19 cellular contexts compared by ENCODE assay signal in the genomic region with DNA sequence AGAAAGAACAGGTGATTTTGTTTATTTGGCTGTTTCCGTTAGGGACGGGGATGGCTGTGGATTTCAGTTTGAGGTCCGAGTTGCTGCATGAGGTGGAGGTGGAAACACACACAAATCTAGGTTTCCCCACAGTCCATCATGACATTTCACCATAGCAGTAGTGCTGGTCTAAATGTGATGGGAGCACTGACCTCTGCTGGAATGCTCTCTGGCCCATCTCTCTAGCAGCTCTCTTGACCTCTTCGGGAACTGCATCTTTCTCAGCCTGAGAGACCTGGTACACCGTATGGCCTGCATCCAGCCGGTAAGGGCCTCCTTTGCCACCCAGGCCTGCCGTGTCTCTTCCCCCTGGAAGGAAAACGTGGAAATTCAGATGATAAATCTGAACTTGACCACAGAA.
DNase-seq lines count a peak whose midpoint lies in the region; ATAC-seq and TF ChIP-seq lines count a peak whose summit lies in the region.
"Had no signal": no experiment of that assay in that cellular context is flagged by ENCODE, and none has a peak within 500 bp of the region (broad histone marks: within the 10 kb centered on the region; RNA-seq: fewer than 3 reads in every experiment).

No MANE protein-coding gene starts in this region.

- no peaks in the 10 kb centered on the region for H3K27me3 Mint-ChIP-seq in Caco-2 (ENCODE audit: insufficient read depth, unreplicated experiment)
- H3K27me3 Mint-ChIP-seq: CD4-positive, CD25-positive, alpha-beta regulatory T cell; naive thymus-derived CD4-positive, alpha-beta T cell had no signal

- no peak overlapping the region for H3K4me3 ChIP-seq in Caco-2 (ENCODE audit: low read depth, low read length)
- H3K4me3 ChIP-seq in hepatocyte: no peak overlapping the region
- H3K4me3 ChIP-seq: lung, pancreas, tibial artery had no signal

- no peak for ATAC-seq in HG03097 (IDR thresholded peaks at IDR 0.05; ENCODE audit: low FRiP score, unreplicated experiment)
- no peak for ATAC-seq in GM19023 (IDR thresholded peaks at IDR 0.05; ENCODE audit: unreplicated experiment)
- ATAC-seq: naive thymus-derived CD4-positive, alpha-beta T cell; SK-N-SH treated with all-trans-retinoic acid at 6 μM for 48 hours had no signal

- peak overlapping the region; percentile 78 for H3K27ac ChIP-seq in hepatocyte
- H3K27ac ChIP-seq: tibial artery had no signal

- BruUV-seq in Caco-2 (replicated peaks; lab: Mats Ljungman, UMichigan): no TSS peak

- CTCF ChIA-PET in Caco-2 (lab: Charles Lee): interaction anchor here (1.0 kb wide), 1 partner anchor 41 kb away, joined by 3 read pairs; no protein-coding TSS in a partner anchor

- no peaks in the 10 kb centered on the region for H3K27me3 ChIP-seq in Caco-2 (replicated peaks; ENCODE audit: control insufficient read depth, insufficient read depth, low read length)
- no peaks in the 10 kb centered on the region for H3K27me3 ChIP-seq in hepatocyte
- H3K27me3 ChIP-seq: pancreas, tibial artery had no signal

- H3K27ac Mint-ChIP-seq in Caco-2 (ENCODE audit: unreplicated experiment): peak overlapping the region; percentile 75

- peaks cover 96% of the 10 kb centered on the region for H3K4me1 ChIP-seq in Caco-2
- H3K4me1 ChIP-seq in hepatocyte (ENCODE audit: insufficient read depth): peaks cover 35% of the 10 kb centered on the region
- H3K4me1 ChIP-seq: pancreas had no signal

- peaks cover 35% of the 10 kb centered on the region for H3K36me3 Mint-ChIP-seq in Caco-2 (ENCODE audit: insufficient read depth, unreplicated experiment)

- peaks cover 5% of the 10 kb centered on the region; the same call in 1 of the 2 replicates for H3K36me3 ChIP-seq in Caco-2 (ENCODE audit: control insufficient read depth, insufficient read depth, low read length)
- H3K36me3 ChIP-seq in hepatocyte (replicated peaks; ENCODE audit: insufficient read depth, low read depth): no peaks in the 10 kb centered on the region
- H3K36me3 ChIP-seq: pancreas had no signal

- intact Hi-C loops in Caco-2 (cut with micrococcal nuclease; ENCODE audit: unreplicated experiment): loop anchor here (5.0 kb wide), 2 partner anchors 86 to 199 kb away; no protein-coding TSS in a partner anchor

- TF ChIP-seq CTCF in Caco-2 (IDR thresholded peaks at IDR 0.05; ENCODE audit: insufficient read depth in 1 of 2, low read depth in 1 of 2, low read length in 1 of 2, severe bottlenecking in 1 of 2, unreplicated experiment in 1 of 2) (peak in 1 of 2 experiments; percentile 0), hepatocyte (IDR thresholded peaks at IDR 0.05; ENCODE audit: poor library complexity) (no peak)

- H3K9me2 ChIP-seq in hepatocyte (replicated peaks; ENCODE audit: insufficient read depth): no peaks in the 10 kb centered on the region

- no peaks in the 10 kb centered on the region for H3K79me2 ChIP-seq in hepatocyte

- WGBS in hepatocyte (ENCODE audit: low lambda C conversion rate, missing lambda C conversion rate): 93% methylated on average over 8 of the region's 8 CpGs

- H3K9me3 ChIP-seq in Caco-2: no peaks in the 10 kb centered on the region
- no peaks in the 10 kb centered on the region for H3K9me3 ChIP-seq in hepatocyte (ENCODE audit: low read depth)
- H3K9me3 ChIP-seq: pancreas, tibial artery had no signal

- peak in 1 of 2 experiments; percentile 46 for DNase-seq in Caco-2
- DNase-seq in amniotic epithelial cell (ENCODE audit: low read depth): peak; percentile 45
- DNase-seq in hepatocyte (ENCODE audit: low spot score): no peak
- DNase-seq in putamen (ENCODE audit: low spot score): peak; percentile 31
- no peak for DNase-seq in effector CD4-positive, alpha-beta T cell
- no peak for DNase-seq in NCI-H1092 (lab: John Stamatoyannopoulos, UW)
- DNase-seq: ACHN; activated CD4-positive, alpha-beta T cell treated with anti-CD3 and anti-CD28 coated beads for 4 hours; activated CD8-positive, alpha-beta memory T cell treated with anti-CD3 and anti-CD28 coated beads, Interleukin-2, amount 50 U/mL, for 48 hours; CD4-positive, CD25-positive, alpha-beta regulatory T cell; naive thymus-derived CD4-positive, alpha-beta T cell; NCI-H146; NCI-H2227 treated with DMSO at 0.1 percent for 48 hours; pancreas; tibial artery had no signal

- POLR2A ChIA-PET in Caco-2 (lab: Charles Lee): no interaction called here

- peaks cover 64% of the 10 kb centered on the region for H3K4me1 Mint-ChIP-seq in Caco-2 (ENCODE audit: low read depth, unreplicated experiment)
- H3K4me1 Mint-ChIP-seq: CD4-positive, CD25-positive, alpha-beta regulatory T cell; naive thymus-derived CD4-positive, alpha-beta T cell had no signal

- no peak overlapping the region for H3K4me3 Mint-ChIP-seq in Caco-2 (ENCODE audit: unreplicated experiment)
- H3K4me3 Mint-ChIP-seq: CD4-positive, CD25-positive, alpha-beta regulatory T cell; naive thymus-derived CD4-positive, alpha-beta T cell had no signal

- no peaks in the 10 kb centered on the region for H4K20me1 ChIP-seq in hepatocyte (ENCODE audit: insufficient read depth, poor library complexity, severe bottlenecking)

- no peak overlapping the region for H3K4me2 ChIP-seq in hepatocyte

- H2AFZ ChIP-seq in hepatocyte: no peak overlapping the region

- no peaks in the 10 kb centered on the region for H3K9me3 Mint-ChIP-seq in Caco-2 (ENCODE audit: unreplicated experiment)
- H3K9me3 Mint-ChIP-seq: CD4-positive, CD25-positive, alpha-beta regulatory T cell; naive thymus-derived CD4-positive, alpha-beta T cell had no signal

Comparison
In these comparisons a context has a peak if more than half of its experiments do, and no peak if none do; other contexts are left out.
1. DNase-seq: peak in amniotic epithelial cell (single experiment) and putamen (single experiment); none in hepatocyte (single experiment), effector CD4-positive, alpha-beta T cell (single experiment) and NCI-H1092 (single experiment).